ENCODE assay signal across 16 cellular contexts in genomic region chr6:14763139-14763538, GRCh38.
A peak's percentile ranks its signal among the peaks of the same experiment; 100 is the strongest.
DNase-seq lines count a peak whose midpoint lies in the region; ATAC-seq and TF ChIP-seq lines count a peak whose summit lies in the region.
"Had no signal": no experiment of that assay in that cellular context is flagged by ENCODE, and none has a peak within 500 bp of the region (broad histone marks: within the 10 kb centered on the region; RNA-seq: fewer than 3 reads in every experiment).

No MANE protein-coding gene starts in this region.

- TF ChIP-seq CTCF in HCT116 (IDR thresholded peaks at IDR 0.05 in 2 of 3, conservative IDR thresholded peaks at IDR 0.05 in 1 of 3; ENCODE audit: borderline replicate concordance in 1 of 3, insufficient read depth in 1 of 3, low read depth in 2 of 3, low read length in 2 of 3), result no peak
- TF ChIP-seq CTCF in foreskin fibroblast (IDR thresholded peaks at IDR 0.05; ENCODE audit: low read depth, low read length), result no peak

- no peak for TF ChIP-seq POLR2A in HCT116 (IDR thresholded peaks at IDR 0.05; ENCODE audit: borderline replicate concordance, extremely low read depth, insufficient read depth, insufficient read length)

- no peak overlapping the region for H3K4me2 ChIP-seq in HCT116 (ENCODE audit: low read length)
- H3K4me2 ChIP-seq: BLaER1 treated with 17β-estradiol and CSF1 and Interleukin-3, amounts not matched to agents 10 nM and 100 nM had no signal

- peaks cover 23% of the 10 kb centered on the region for H3K4me1 Mint-ChIP-seq in stimulated activated naive CD8-positive, alpha-beta T cell treated with anti-CD3 and anti-CD28 coated beads, Interleukin-15, amount 100 ng/mL, for 72 hours
- H3K4me1 Mint-ChIP-seq in natural killer cell treated with Interleukin-12 subunit alpha and Interleukin-12 subunit beta and Interleukin-15 and Interleukin-18, amount 100 ng/mL, for 72 hours (ENCODE audit: low read depth in 2 of 2), result peaks cover 0 to 11% of the 10 kb centered on the region in 2 donors

- H3K4me1 ChIP-seq in ACC112 (ENCODE audit: control insufficient read depth, insufficient read depth, low read length, unreplicated experiment) (peaks cover 18% of the 10 kb centered on the region), HCT116 (ENCODE audit: control insufficient read depth in 1 of 2, insufficient read depth in 2 of 2, low read length in 2 of 2) (peaks cover 0 to 28% of the 10 kb centered on the region in 2 experiments; a peak in 2 of 4 replicates)

- TF ChIP-seq RAD21 in HCT116 (IDR thresholded peaks at IDR 0.05; ENCODE audit: low read depth), result 0 out of 2 replicates have a peak, but pooled peaks have one; percentile 7

- no peaks in the 10 kb centered on the region for H3K27me3 ChIP-seq in ACC112 (ENCODE audit: insufficient read depth, low read length)
- no peaks in the 10 kb centered on the region for H3K27me3 ChIP-seq in HCT116 (ENCODE audit: insufficient read depth, low read length)
- H3K27me3 ChIP-seq: BLaER1 treated with 17β-estradiol and CSF1 and Interleukin-3, amounts not matched to agents 10 nM and 100 nM had no signal

- intact Hi-C loops in HCT116 (cut with micrococcal nuclease), result no loop called here

- no peaks in the 10 kb centered on the region for H3K9me3 ChIP-seq in HCT116 (ENCODE audit: control insufficient read depth in 1 of 2, insufficient read depth in 1 of 2, low read depth in 1 of 2, low read length in 2 of 2)
- H3K9me3 ChIP-seq: BLaER1 treated with 17β-estradiol and CSF1 and Interleukin-3, amounts not matched to agents 10 nM and 100 nM had no signal

- no peaks in the 10 kb centered on the region for H3K79me2 ChIP-seq in ACC112 (ENCODE audit: control insufficient read depth, insufficient read depth, low read length, unreplicated experiment)
- no peaks in the 10 kb centered on the region for H3K79me2 ChIP-seq in HCT116 (ENCODE audit: insufficient read depth, low read length)

- ATAC-seq in HCT116 (no peak), HG03135 (IDR thresholded peaks at IDR 0.05; ENCODE audit: unreplicated experiment) (no peak)
- ATAC-seq in stimulated activated naive CD8-positive, alpha-beta T cell treated with anti-CD3 and anti-CD28 coated beads, Interleukin-15, amount 100 ng/mL, for 72 hours, result no peak
- ATAC-seq in natural killer cell treated with Interleukin-12 subunit alpha and Interleukin-12 subunit beta and Interleukin-15 and Interleukin-18, amount 100 ng/mL, for 72 hours, result no peak
- ATAC-seq: stimulated activated effector memory CD8-positive, alpha-beta T cell treated with anti-CD3 and anti-CD28 coated beads, Interleukin-12 subunit alpha, Interleukin-12 subunit beta, amount 100 ng/mL, for 72 hours had no signal

- DNase-seq in HCT116 (ENCODE audit: low read depth, low spot score) (no peak), T1000 (lab: John Stamatoyannopoulos, UW) (peak; percentile 4), foreskin fibroblast (peak; percentile 51 to 67), HUDEP-2 (lab: John Stamatoyannopoulos, UW; ENCODE audit: unreplicated experiment in 76 of 76) (no peak)
- DNase-seq in stimulated activated naive CD8-positive, alpha-beta T cell treated with anti-CD3 and anti-CD28 coated beads, Interleukin-15, amount 100 ng/mL, for 72 hours, result no peak
- DNase-seq in natural killer cell treated with Interleukin-12 subunit alpha and Interleukin-12 subunit beta and Interleukin-15 and Interleukin-18, amount 100 ng/mL, for 72 hours (ENCODE audit: low spot score), result no peak
- DNase-seq: activated naive CD8-positive, alpha-beta T cell treated with anti-CD3 and anti-CD28 coated beads, Interleukin-2, amount 10 ng/mL, durations not matched to agents 7 days and 5 days; mesendoderm; NCI-H446 treated with DMSO at 0.1 percent for 48 hours; SHP77; stimulated activated CD4-positive, alpha-beta T cell treated with anti-CD3 and anti-CD28 coated beads, Interleukin-2, amount 100 ng/mL, for 24 hours had no signal

- H3K27ac Mint-ChIP-seq in stimulated activated naive CD8-positive, alpha-beta T cell treated with anti-CD3 and anti-CD28 coated beads, Interleukin-15, amount 100 ng/mL, for 72 hours, result peak overlapping the region in 1 of 2 donors; percentile 75
- peak overlapping the region in 1 of 2 donors; percentile 2 for H3K27ac Mint-ChIP-seq in natural killer cell treated with Interleukin-12 subunit alpha and Interleukin-12 subunit beta and Interleukin-15 and Interleukin-18, amount 100 ng/mL, for 72 hours
- H3K27ac Mint-ChIP-seq: activated naive CD8-positive, alpha-beta T cell treated with anti-CD3 and anti-CD28 coated beads, Interleukin-2, amount 10 ng/mL, durations not matched to agents 7 days and 5 days; progenitor cell of endocrine pancreas; stimulated activated effector memory CD8-positive, alpha-beta T cell treated with anti-CD3 and anti-CD28 coated beads, Interleukin-12 subunit alpha, Interleukin-12 subunit beta, amount 100 ng/mL, for 72 hours had no signal

- H3K36me3 Mint-ChIP-seq in natural killer cell treated with Interleukin-12 subunit alpha and Interleukin-12 subunit beta and Interleukin-15 and Interleukin-18, amount 100 ng/mL, for 72 hours, result no peaks in the 10 kb centered on the region
- H3K36me3 Mint-ChIP-seq: activated naive CD8-positive, alpha-beta T cell treated with anti-CD3 and anti-CD28 coated beads, Interleukin-2, amount 10 ng/mL, durations not matched to agents 7 days and 5 days; stimulated activated effector memory CD8-positive, alpha-beta T cell treated with anti-CD3 and anti-CD28 coated beads, Interleukin-12 subunit alpha, Interleukin-12 subunit beta, amount 100 ng/mL, for 72 hours had no signal

- no peaks in the 10 kb centered on the region for H3K9me3 Mint-ChIP-seq in stimulated activated naive CD8-positive, alpha-beta T cell treated with anti-CD3 and anti-CD28 coated beads, Interleukin-15, amount 100 ng/mL, for 72 hours
- no peaks in the 10 kb centered on the region for H3K9me3 Mint-ChIP-seq in natural killer cell treated with Interleukin-12 subunit alpha and Interleukin-12 subunit beta and Interleukin-15 and Interleukin-18, amount 100 ng/mL, for 72 hours
- H3K9me3 Mint-ChIP-seq: activated naive CD8-positive, alpha-beta T cell treated with anti-CD3 and anti-CD28 coated beads, Interleukin-2, amount 10 ng/mL, durations not matched to agents 7 days and 5 days; stimulated activated effector memory CD8-positive, alpha-beta T cell treated with anti-CD3 and anti-CD28 coated beads, Interleukin-12 subunit alpha, Interleukin-12 subunit beta, amount 100 ng/mL, for 72 hours had no signal

- H3K9ac ChIP-seq in HCT116 (ENCODE audit: low read length), result no peak overlapping the region
- H3K9ac ChIP-seq: BLaER1 treated with 17β-estradiol and CSF1 and Interleukin-3, amounts not matched to agents 10 nM and 100 nM had no signal

- H2AFZ ChIP-seq in ACC112 (ENCODE audit: low read length, unreplicated experiment) (peak overlapping the region; percentile 81), HCT116 (ENCODE audit: low read depth, low read length, poor library complexity, severe bottlenecking) (peak overlapping the region; percentile 20)

- no peak overlapping the region for H3K4me3 Mint-ChIP-seq in stimulated activated naive CD8-positive, alpha-beta T cell treated with anti-CD3 and anti-CD28 coated beads, Interleukin-15, amount 100 ng/mL, for 72 hours
- no peak overlapping the region for H3K4me3 Mint-ChIP-seq in natural killer cell treated with Interleukin-12 subunit alpha and Interleukin-12 subunit beta and Interleukin-15 and Interleukin-18, amount 100 ng/mL, for 72 hours
- H3K4me3 Mint-ChIP-seq: activated naive CD8-positive, alpha-beta T cell treated with anti-CD3 and anti-CD28 coated beads, Interleukin-2, amount 10 ng/mL, durations not matched to agents 7 days and 5 days; stimulated activated effector memory CD8-positive, alpha-beta T cell treated with anti-CD3 and anti-CD28 coated beads, Interleukin-12 subunit alpha, Interleukin-12 subunit beta, amount 100 ng/mL, for 72 hours had no signal

- RAD21 ChIA-PET in HCT116 (lab: Charles Lee; ENCODE audit: low non-redundant PET in 1 of 2, low total read pairs in 2 of 2, uncharacterized antibody in 2 of 2, unreplicated experiment in 2 of 2), result no interaction called here

- H3K9me2 ChIP-seq in HCT116 (ENCODE audit: insufficient read depth), result no peaks in the 10 kb centered on the region

- no peak overlapping the region for H3K4me3 ChIP-seq in ACC112 (ENCODE audit: low read depth, low read length)
- H3K4me3 ChIP-seq in HCT116 (replicated peaks in 1 of 2; ENCODE audit: low read depth in 1 of 2, low read length in 2 of 2), result no peak overlapping the region
- no peak overlapping the region for H3K4me3 ChIP-seq in foreskin fibroblast (ENCODE audit: low read depth in 1 of 2, low read length in 2 of 2)
- H3K4me3 ChIP-seq: BLaER1 treated with 17β-estradiol and CSF1 and Interleukin-3, amounts not matched to agents 10 nM and 100 nM had no signal

- BruUV-seq in HCT116 (replicated peaks; lab: Mats Ljungman, UMichigan), result no TSS peak

- H3K36me3 ChIP-seq in ACC112 (ENCODE audit: insufficient read depth, low read length) (no peaks in the 10 kb centered on the region), HCT116 (ENCODE audit: control insufficient read depth in 1 of 2, insufficient read depth in 2 of 2, low read length in 2 of 2) (no peaks in the 10 kb centered on the region)
- H3K36me3 ChIP-seq: BLaER1 treated with 17β-estradiol and CSF1 and Interleukin-3, amounts not matched to agents 10 nM and 100 nM had no signal

- POLR2A ChIA-PET in HCT116 (lab: Charles Lee), result no interaction called here

- CTCF ChIA-PET in HCT116 (lab: Charles Lee), result no interaction called here

- H3K27ac ChIP-seq in ACC112 (ENCODE audit: low read depth, low read length), result peak overlapping the region; percentile 39
- no peak overlapping the region for H3K27ac ChIP-seq in HCT116 (ENCODE audit: low read depth, low read length)
- H3K27ac ChIP-seq: BLaER1 treated with 17β-estradiol and CSF1 and Interleukin-3, amounts not matched to agents 10 nM and 100 nM had no signal

- no peaks in the 10 kb centered on the region for H3K27me3 Mint-ChIP-seq in stimulated activated naive CD8-positive, alpha-beta T cell treated with anti-CD3 and anti-CD28 coated beads, Interleukin-15, amount 100 ng/mL, for 72 hours
- no peaks in the 10 kb centered on the region for H3K27me3 Mint-ChIP-seq in natural killer cell treated with Interleukin-12 subunit alpha and Interleukin-12 subunit beta and Interleukin-15 and Interleukin-18, amount 100 ng/mL, for 72 hours
- H3K27me3 Mint-ChIP-seq: activated naive CD8-positive, alpha-beta T cell treated with anti-CD3 and anti-CD28 coated beads, Interleukin-2, amount 10 ng/mL, durations not matched to agents 7 days and 5 days; progenitor cell of endocrine pancreas had no signal

- no peaks in the 10 kb centered on the region for H4K20me1 ChIP-seq in HCT116 (ENCODE audit: insufficient read depth)
- H4K20me1 ChIP-seq: BLaER1 treated with 17β-estradiol and CSF1 and Interleukin-3, amounts not matched to agents 10 nM and 100 nM had no signal

TF ChIP-seq in HCT116, 20 proteins besides CTCF, POLR2A, EP300 and RAD21 (continues in another document):
- no peak for TF ChIP-seq ZNF274 (IDR thresholded peaks at IDR 0.05; ENCODE audit: low read depth, low read length)

Comparison
In these comparisons a context has a peak if more than half of its experiments do, and no peak if none do; other contexts are left out.
1. DNase-seq: peak in T1000 (single experiment) and foreskin fibroblast (2 of 2); none in HCT116 (single experiment), HUDEP-2 (0 of 76), stimulated activated naive CD8-positive, alpha-beta T cell treated with anti-CD3 and anti-CD28 coated beads, Interleukin-15, amount 100 ng/mL, for 72 hours (0 of 2) and natural killer cell treated with Interleukin-12 subunit alpha and Interleukin-12 subunit beta and Interleukin-15 and Interleukin-18, amount 100 ng/mL, for 72 hours (single experiment).